Comparison of ENCODE assay signal across 1 cellular context in genomic region chr12:10667581-10667980, GRCh38.
TF ChIP-seq lines count a peak whose summit lies in the region.

No MANE protein-coding gene starts in this region.

TF ChIP-seq in endothelial cell of umbilical vein, 7 proteins besides CTCF, POLR2A, EP300 and RAD21:
- TF ChIP-seq JUN (IDR thresholded peaks at IDR 0.05; ENCODE audit: borderline replicate concordance, insufficient read depth, insufficient read length, low read depth) (peak; percentile 26), EZH2 (IDR thresholded peaks at IDR 0.05; ENCODE audit: borderline replicate concordance, low read depth, low read length, severe bottlenecking) (no peak), GATA2 (IDR thresholded peaks at IDR 0.05; ENCODE audit: insufficient read depth, insufficient read length, low read depth, low read length) (no peak), MYC (IDR thresholded peaks at IDR 0.05; ENCODE audit: low read depth, low read length) (no peak), FOS (IDR thresholded peaks at IDR 0.05; ENCODE audit: borderline replicate concordance, insufficient read depth, low read length) (peak; percentile 25), MAX (IDR thresholded peaks at IDR 0.05; ENCODE audit: insufficient read depth, insufficient read length) (no peak), POLR2AphosphoS5 (IDR thresholded peaks at IDR 0.05; ENCODE audit: insufficient read depth, low read depth, low read length) (no peak)
TF ChIP-seq in endothelial cell of umbilical vein: peak in this region for 2.
